18 cellular contexts compared by ENCODE assay signal in genomic region chr3:172127929-172128580, GRCh38.
DNase-seq lines count a peak whose midpoint lies in the region; ATAC-seq and TF ChIP-seq lines count a peak whose summit lies in the region.
"Had no signal": no experiment of that assay in that cellular context is flagged by ENCODE, and none has a peak within 500 bp of the region (broad histone marks: within the 10 kb centered on the region; RNA-seq: fewer than 3 reads in every experiment).

No MANE protein-coding gene starts in this region.

- peak overlapping the region in 10 of 11 experiments; percentile 12 to 99 (median 82); a peak in 15 of 22 replicates for H3K27ac ChIP-seq in BLaER1 treated with 17β-estradiol and CSF1 and Interleukin-3, amounts not matched to agents 10 nM and 100 nM
- H3K27ac ChIP-seq in sigmoid colon, result peak overlapping the region in 3 of 4 donors; percentile 78 to 86 (median 78)
- peak overlapping the region in 1 of 3 donors; percentile 39 for H3K27ac ChIP-seq in thyroid gland

- H3K9me3 Mint-ChIP-seq in immature natural killer cell, result no peaks in the 10 kb centered on the region

- no peaks in the 10 kb centered on the region for H3K27me3 ChIP-seq in BLaER1 treated with 17β-estradiol and CSF1 and Interleukin-3, amounts not matched to agents 10 nM and 100 nM
- H3K27me3 ChIP-seq in sigmoid colon (no peaks in the 10 kb centered on the region), thyroid gland (no peaks in the 10 kb centered on the region)

- H3K27me3 Mint-ChIP-seq in T-helper 17 cell (no peaks in the 10 kb centered on the region), immature natural killer cell (ENCODE audit: low read depth in 3 of 3) (peaks cover 5 to 19% (median 6%) of the 10 kb centered on the region in 3 donors)

- H3K36me3 ChIP-seq in BLaER1 treated with 17β-estradiol and CSF1 and Interleukin-3, amounts not matched to agents 10 nM and 100 nM, result peaks cover 15 to 60% (median 36%) of the 10 kb centered on the region in 11 experiments; a peak in 21 of 22 replicates
- H3K36me3 ChIP-seq in sigmoid colon (no peaks in the 10 kb centered on the region), thyroid gland (no peaks in the 10 kb centered on the region)

- intact Hi-C loops in sigmoid colon (cut with DNase I), result loop anchor here (5.0 kb wide), 2 partner anchors 86 to 189 kb away; no protein-coding TSS in a partner anchor
- intact Hi-C loops in thyroid gland (cut with DNase I), result no loop called here

- peak overlapping the region in 7 of 11 experiments; percentile 1 to 92 (median 82); a peak in 11 of 22 replicates for H3K4me2 ChIP-seq in BLaER1 treated with 17β-estradiol and CSF1 and Interleukin-3, amounts not matched to agents 10 nM and 100 nM

- no peak for TF ChIP-seq EP300 in sigmoid colon (IDR thresholded peaks at IDR 0.05)

- H4K20me1 ChIP-seq in BLaER1 treated with 17β-estradiol and CSF1 and Interleukin-3, amounts not matched to agents 10 nM and 100 nM, result peaks cover 0 to 20% (median 0%) of the 10 kb centered on the region in 11 experiments; a peak in 2 of 22 replicates

- H3K4me3 ChIP-seq in BLaER1 treated with 17β-estradiol and CSF1 and Interleukin-3, amounts not matched to agents 10 nM and 100 nM, result no peak overlapping the region
- H3K4me3 ChIP-seq in sigmoid colon, result no peak overlapping the region
- no peak overlapping the region for H3K4me3 ChIP-seq in thyroid gland (replicated peaks in 1 of 3)

- H3K4me1 ChIP-seq in BLaER1 treated with 17β-estradiol and CSF1 and Interleukin-3, amounts not matched to agents 10 nM and 100 nM, result peaks cover 4 to 86% (median 51%) of the 10 kb centered on the region in 10 experiments; a peak in 18 of 20 replicates
- H3K4me1 ChIP-seq in sigmoid colon (peaks cover 0 to 66% (median 51%) of the 10 kb centered on the region in 4 donors), thyroid gland (peaks cover 34 to 63% of the 10 kb centered on the region in 2 donors)

- H3K36me3 Mint-ChIP-seq in T-helper 17 cell (ENCODE audit: low read depth) (no peaks in the 10 kb centered on the region), immature natural killer cell (peaks cover 0 to 25% (median 25%) of the 10 kb centered on the region in 3 donors)

- H3K4me3 Mint-ChIP-seq in T-helper 17 cell (no peak overlapping the region), immature natural killer cell (peak overlapping the region in 1 of 5 donors; percentile 15)
- H3K4me3 Mint-ChIP-seq: IgD-negative memory B cell, naive B cell had no signal

- no peak for ATAC-seq in T-helper 17 cell
- ATAC-seq: activated CD4-positive, CD25-positive, alpha-beta regulatory T cell treated with anti-CD3 and anti-CD28 coated beads, Interleukin-2, amount 50 U/mL, for 24 hours; HCT116; left lobe of liver had no signal

- peaks cover 37% of the 10 kb centered on the region for H3K4me1 Mint-ChIP-seq in T-helper 17 cell
- peaks cover 91 to 98% of the 10 kb centered on the region in 2 donors for H3K4me1 Mint-ChIP-seq in immature natural killer cell
- H3K4me1 Mint-ChIP-seq: naive B cell had no signal

- no peak for DNase-seq in T-helper 17 cell
- no peak for DNase-seq in immature natural killer cell
- no peak for DNase-seq in sigmoid colon
- no peak for DNase-seq in thyroid gland
- no peak for DNase-seq in SHP77 treated with DMSO at 0.1 percent for 48 hours (lab: John Stamatoyannopoulos, UW)
- DNase-seq in OCI-M1 (lab: John Stamatoyannopoulos, UW), result no peak
- DNase-seq in effector CD8-positive, alpha-beta T cell (lab: John Stamatoyannopoulos, UW), result no peak
- DNase-seq: activated gamma-delta T cell treated with Interleukin-2 at 50 U/mL for 16 hours; COR-L47; MV-4-11; naive B cell; NCI-H2107; stimulated activated CD4-positive, alpha-beta T cell treated with anti-CD3 and anti-CD28 coated beads, Interleukin-1b, Interleukin-23, amount 100 ng/mL, for 48 hours had no signal

- peak overlapping the region in 3 of 11 experiments; percentile 7 to 78 (median 66); a peak in 3 of 22 replicates for H3K9ac ChIP-seq in BLaER1 treated with 17β-estradiol and CSF1 and Interleukin-3, amounts not matched to agents 10 nM and 100 nM

- WGBS in sigmoid colon, 2 donors, result 92 to 93% methylated on average over 6 of the region's 6 CpGs
- WGBS in thyroid gland, 2 donors, result 94 to 97% methylated on average over 6 of the region's 6 CpGs

- no peak for TF ChIP-seq CTCF in sigmoid colon (IDR thresholded peaks at IDR 0.05)
- TF ChIP-seq CTCF in thyroid gland (IDR thresholded peaks at IDR 0.05), result no peak

- no peak for TF ChIP-seq POLR2A in sigmoid colon (IDR thresholded peaks at IDR 0.05)
- TF ChIP-seq POLR2A in thyroid gland (IDR thresholded peaks at IDR 0.05), result no peak

- H3K9me3 ChIP-seq in BLaER1 treated with 17β-estradiol and CSF1 and Interleukin-3, amounts not matched to agents 10 nM and 100 nM (replicated peaks in 1 of 11), result peaks cover 0 to 10% (median 0%) of the 10 kb centered on the region in 11 experiments; a peak in 2 of 22 replicates
- no peaks in the 10 kb centered on the region for H3K9me3 ChIP-seq in T-helper 17 cell (ENCODE audit: control insufficient read depth, low read length, poor library complexity, severe bottlenecking)
- H3K9me3 ChIP-seq in sigmoid colon, result no peaks in the 10 kb centered on the region
- no peaks in the 10 kb centered on the region for H3K9me3 ChIP-seq in thyroid gland

- peak overlapping the region; percentile 98 for H3K27ac Mint-ChIP-seq in T-helper 17 cell
- peak overlapping the region in 4 of 6 donors; percentile 42 to 100 (median 68) for H3K27ac Mint-ChIP-seq in immature natural killer cell
- H3K27ac Mint-ChIP-seq: IgD-negative memory B cell, naive B cell had no signal
